ENCODE assay signal across 9 cellular contexts in the genomic region with DNA sequence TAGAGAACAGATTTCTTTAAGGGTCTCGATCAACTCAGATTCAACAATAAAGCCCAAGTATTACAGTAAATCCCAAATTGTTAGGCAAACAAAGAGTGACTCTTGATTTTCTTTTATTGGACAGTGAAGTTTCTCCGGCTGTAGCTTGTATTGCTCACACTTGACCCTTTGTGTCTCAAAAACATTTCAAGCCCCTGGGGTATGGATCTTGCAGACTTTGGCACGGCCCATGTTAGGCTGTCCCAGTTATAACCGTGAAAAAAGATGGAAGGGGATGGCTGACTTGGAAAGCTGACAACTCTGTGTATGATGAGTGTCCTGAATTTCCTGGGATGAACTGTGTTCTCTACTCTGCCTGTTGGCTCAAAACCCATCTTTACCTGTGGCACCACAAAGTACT.
"Had no signal": no experiment of that assay in that cellular context is flagged by ENCODE, and none has a peak within 500 bp of the region (broad histone marks: within the 10 kb centered on the region; RNA-seq: fewer than 3 reads in every experiment).

No MANE protein-coding gene starts in this region.

- ATAC-seq: HCT116, K562 had no signal

- H3K27ac Mint-ChIP-seq: HFFc6 had no signal

- H2AFZ ChIP-seq: GM23248 had no signal

- DNase-seq: GM23248, GOT3, H7, HFFc6, IMR-90 had no signal

- H3K27ac ChIP-seq: GM23248 had no signal

- FAIRE-seq: HTR-8/SVneo, K562 had no signal

- H3K9ac ChIP-seq: GM23248 had no signal

- H3K9me3 ChIP-seq: HAP-1 had no signal

- H3K4me1 ChIP-seq: HAP-1 had no signal

- H3K4me3 Mint-ChIP-seq: HFFc6 had no signal

- H3K4me3 ChIP-seq: GM23248, HAP-1, K562 had no signal

- H3K36me3 ChIP-seq: HAP-1 had no signal
